Comparison of ENCODE assay signal across 15 cellular contexts in genomic region chr1:87588445-87588844, GRCh38.
DNase-seq lines count a peak whose midpoint lies in the region; ATAC-seq and TF ChIP-seq lines count a peak whose summit lies in the region.
"Had no signal": no experiment of that assay in that cellular context is flagged by ENCODE, and none has a peak within 500 bp of the region (broad histone marks: within the 10 kb centered on the region; RNA-seq: fewer than 3 reads in every experiment).

No MANE protein-coding gene starts in this region.

- WGBS in mesenchymal stem cell, result 48% methylated on average over 4 of the region's 4 CpGs

- no peaks in the 10 kb centered on the region for H3K27me3 Mint-ChIP-seq in neural progenitor cell (ENCODE audit: insufficient read depth, low read depth)

- no peak overlapping the region for H2AK5ac ChIP-seq in mesenchymal stem cell (ENCODE audit: low read length, severe bottlenecking)

- H3K14ac ChIP-seq in mesenchymal stem cell (ENCODE audit: low read length in 2 of 2), result no peak overlapping the region

- H3K4me3 Mint-ChIP-seq in neural progenitor cell, result no peak overlapping the region
- H3K4me3 Mint-ChIP-seq: H9 had no signal

- no peaks in the 10 kb centered on the region for H4K20me1 ChIP-seq in neural progenitor cell (ENCODE audit: low read depth)

- no peaks in the 10 kb centered on the region for H3K9me3 Mint-ChIP-seq in neural progenitor cell
- H3K9me3 Mint-ChIP-seq: H9 had no signal

- H3K27ac ChIP-seq in mesenchymal stem cell (ENCODE audit: low read length, poor library complexity, severe bottlenecking) (no peak overlapping the region), neural progenitor cell (no peak overlapping the region)

- H3K27ac Mint-ChIP-seq in neural progenitor cell, result no peak overlapping the region

- H3K36me3 Mint-ChIP-seq in neural progenitor cell, result no peaks in the 10 kb centered on the region

- H3K9ac ChIP-seq in mesenchymal stem cell (ENCODE audit: low read length) (no peak overlapping the region), neural progenitor cell (no peak overlapping the region)

- H2BK120ac ChIP-seq in mesenchymal stem cell (ENCODE audit: low read depth, low read length), result no peak overlapping the region

- peak; percentile 81 for ATAC-seq in GM18873 (IDR thresholded peaks at IDR 0.05; ENCODE audit: low FRiP score, unreplicated experiment)
- ATAC-seq in GM21723 (IDR thresholded peaks at IDR 0.05; ENCODE audit: unreplicated experiment), result peak; percentile 71
- peak; percentile 79 for ATAC-seq in HG03354 (IDR thresholded peaks at IDR 0.05; ENCODE audit: poor library complexity, severe bottlenecking, unreplicated experiment)
- ATAC-seq: Right ventricle myocardium inferior had no signal

- H3K9me3 ChIP-seq in mesenchymal stem cell (ENCODE audit: control insufficient read depth, low read length), result no peaks in the 10 kb centered on the region
- H3K9me3 ChIP-seq in neural progenitor cell (ENCODE audit: low read depth), result no peaks in the 10 kb centered on the region

- H3K4me1 ChIP-seq in mesenchymal stem cell (ENCODE audit: control insufficient read depth, insufficient read depth, low read depth, low read length), result no peaks in the 10 kb centered on the region
- no peaks in the 10 kb centered on the region for H3K4me1 ChIP-seq in neural progenitor cell

- H3K79me2 ChIP-seq in neural progenitor cell (ENCODE audit: low read depth), result no peaks in the 10 kb centered on the region

- no peaks in the 10 kb centered on the region for H3K4me1 Mint-ChIP-seq in neural progenitor cell

- H2AFZ ChIP-seq in mesenchymal stem cell (ENCODE audit: low read depth, low read length) (no peak overlapping the region), neural progenitor cell (replicated peaks) (no peak overlapping the region)

- H3K4me2 ChIP-seq in mesenchymal stem cell (ENCODE audit: low read length, poor library complexity, severe bottlenecking) (no peak overlapping the region), neural progenitor cell (no peak overlapping the region)

- H3K18ac ChIP-seq in mesenchymal stem cell (ENCODE audit: low read depth in 1 of 2, low read length in 2 of 2), result no peak overlapping the region

- H3K4me3 ChIP-seq in mesenchymal stem cell (ENCODE audit: insufficient read depth in 1 of 2, low read depth in 1 of 2, low read length in 2 of 2), result no peak overlapping the region
- H3K4me3 ChIP-seq in neural progenitor cell, result no peak overlapping the region
- H3K4me3 ChIP-seq: lung had no signal

- no peak overlapping the region for H2BK15ac ChIP-seq in mesenchymal stem cell (ENCODE audit: low read depth, poor library complexity, severe bottlenecking)

- H4K91ac ChIP-seq in mesenchymal stem cell (ENCODE audit: low read length), result no peak overlapping the region

- H4K8ac ChIP-seq in mesenchymal stem cell (ENCODE audit: low read length), result no peak overlapping the region

- no peak overlapping the region for H2BK5ac ChIP-seq in mesenchymal stem cell (ENCODE audit: low read depth, low read length, poor library complexity, severe bottlenecking)

- H3K23ac ChIP-seq in mesenchymal stem cell (ENCODE audit: low read length in 2 of 2), result no peak overlapping the region

- H3K27me3 ChIP-seq in mesenchymal stem cell (ENCODE audit: control insufficient read depth in 1 of 2, insufficient read depth in 1 of 2, low read length in 2 of 2) (no peaks in the 10 kb centered on the region), neural progenitor cell (no peaks in the 10 kb centered on the region)

- DNase-seq in mesenchymal stem cell (peak; percentile 35), NCI-H2107 treated with DMSO at 0.1 percent for 48 hours (lab: John Stamatoyannopoulos, UW; ENCODE audit: unreplicated experiment) (no peak), pons (ENCODE audit: low spot score) (no peak), neural progenitor cell (ENCODE audit: low spot score) (no peak), NCI-H128 (lab: John Stamatoyannopoulos, UW; ENCODE audit: unreplicated experiment) (no peak)
- DNase-seq: DMS 273 treated with DMSO at 0.1 percent for 48 hours; H9; NCI-H1417 treated with DMSO at 0.1 percent for 48 hours; small intestine; stimulated activated naive CD4-positive, alpha-beta T cell treated with Interleukin-2 at 50 U/mL for 16 hours had no signal

- no peaks in the 10 kb centered on the region for H3K36me3 ChIP-seq in mesenchymal stem cell (ENCODE audit: control insufficient read depth in 1 of 2, insufficient read depth in 2 of 2, low read depth in 1 of 2, low read length in 2 of 2)
- no peaks in the 10 kb centered on the region for H3K36me3 ChIP-seq in neural progenitor cell

- TF ChIP-seq CTCF in neural progenitor cell (IDR thresholded peaks at IDR 0.05), result no peak

- no peaks in the 10 kb centered on the region for H3K79me1 ChIP-seq in mesenchymal stem cell (replicated peaks; ENCODE audit: low read length, poor library complexity, severe bottlenecking)

- H3K4ac ChIP-seq in mesenchymal stem cell (ENCODE audit: low read depth in 1 of 2, low read length in 2 of 2), result no peak overlapping the region

- no peaks in the 10 kb centered on the region for H3F3A ChIP-seq in neural progenitor cell (ENCODE audit: low read depth)

- H2BK12ac ChIP-seq in mesenchymal stem cell (ENCODE audit: low read length in 2 of 2), result no peak overlapping the region
